In the genomic region with DNA sequence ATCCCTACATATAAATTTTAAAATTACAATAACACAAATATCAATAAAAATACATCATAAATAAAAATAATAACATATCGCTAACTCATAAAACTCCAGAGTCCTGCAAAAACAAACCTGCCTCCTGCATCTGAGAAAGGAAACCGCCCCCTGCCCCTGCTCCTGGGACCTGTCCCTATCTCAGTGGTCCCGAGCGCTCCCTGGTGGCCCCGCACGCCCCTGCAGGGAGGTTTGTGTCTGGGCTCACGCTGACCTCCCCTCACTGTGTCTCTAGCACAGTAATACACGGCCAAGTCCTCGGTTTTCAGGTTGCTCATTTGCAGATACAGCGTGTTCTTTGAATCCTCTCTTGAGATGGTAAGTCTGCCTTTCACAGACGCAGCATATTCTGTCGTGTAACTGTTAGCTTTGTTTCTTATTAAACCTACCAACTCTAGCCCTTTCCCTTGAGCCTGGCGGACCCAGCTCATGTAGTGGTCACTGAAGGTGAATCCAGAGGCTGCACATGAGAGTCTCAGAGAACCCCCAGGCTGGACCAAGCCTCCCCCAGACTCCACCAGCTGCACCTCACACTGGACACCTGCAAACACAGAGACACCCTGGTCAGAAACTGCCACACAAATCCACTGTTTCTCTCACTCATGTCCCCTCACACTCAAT, we compare ENCODE assay signal across 16 cellular contexts.
A peak's percentile ranks its signal among the peaks of the same experiment; 100 is the strongest.
DNase-seq lines count a peak whose midpoint lies in the region; ATAC-seq and TF ChIP-seq lines count a peak whose summit lies in the region.
"Had no signal": no experiment of that assay in that cellular context is flagged by ENCODE, and none has a peak within 500 bp of the region (broad histone marks: within the 10 kb centered on the region; RNA-seq: fewer than 3 reads in every experiment).

No MANE protein-coding gene starts in this region.

- H3K4me3 Mint-ChIP-seq in activated naive CD8-positive, alpha-beta T cell treated with anti-CD3 and anti-CD28 coated beads, Interleukin-2, amount 50 U/mL, for 24 hours: no peak overlapping the region

- H3K9me3 Mint-ChIP-seq in activated naive CD8-positive, alpha-beta T cell treated with anti-CD3 and anti-CD28 coated beads, Interleukin-2, amount 50 U/mL, for 24 hours: peaks cover 20% of the 10 kb centered on the region

- TF ChIP-seq CTCF in GM12873 (IDR thresholded peaks at IDR 0.05; ENCODE audit: insufficient read depth, low read depth, low read length, missing control alignments): peak; percentile 25

- H3K4me1 Mint-ChIP-seq in activated naive CD8-positive, alpha-beta T cell treated with anti-CD3 and anti-CD28 coated beads, Interleukin-2, amount 50 U/mL, for 24 hours: no peaks in the 10 kb centered on the region

- no peaks in the 10 kb centered on the region for H3K36me3 Mint-ChIP-seq in activated naive CD8-positive, alpha-beta T cell treated with anti-CD3 and anti-CD28 coated beads, Interleukin-2, amount 50 U/mL, for 24 hours (ENCODE audit: low read depth)

- H3K27ac Mint-ChIP-seq in activated naive CD8-positive, alpha-beta T cell treated with anti-CD3 and anti-CD28 coated beads, Interleukin-2, amount 50 U/mL, for 24 hours: no peak overlapping the region

- no peaks in the 10 kb centered on the region for H3K27me3 Mint-ChIP-seq in activated naive CD8-positive, alpha-beta T cell treated with anti-CD3 and anti-CD28 coated beads, Interleukin-2, amount 50 U/mL, for 24 hours

- DNase-seq in NCI-H1105 treated with DMSO at 0.1 percent for 48 hours (lab: John Stamatoyannopoulos, UW) (peak; percentile 0), NCI-H1105 (lab: John Stamatoyannopoulos, UW) (no peak), NCI-H2171 (lab: John Stamatoyannopoulos, UW) (peak; percentile 1), ureter (ENCODE audit: low spot score) (no peak), NOMO-1 treated with DMSO at 0.1 percent for 48 hours (lab: John Stamatoyannopoulos, UW; ENCODE audit: unreplicated experiment) (no peak)
- DNase-seq in activated naive CD8-positive, alpha-beta T cell treated with anti-CD3 and anti-CD28 coated beads, Interleukin-2, amount 50 U/mL, for 24 hours: peak; percentile 8
- DNase-seq: anterior cingulate cortex; DMS79 treated with DMSO at 0.1 percent for 48 hours; effector memory CD4-positive, alpha-beta T cell; gastrocnemius medialis; kidney; NCI-H1694 treated with DMSO at 0.1 percent for 48 hours; right cardiac atrium had no signal

- no peak for ATAC-seq in activated naive CD8-positive, alpha-beta T cell treated with anti-CD3 and anti-CD28 coated beads, Interleukin-2, amount 50 U/mL, for 24 hours
- no peak for ATAC-seq in HG02759 (IDR thresholded peaks at IDR 0.05; ENCODE audit: unreplicated experiment)
- ATAC-seq: A549, gastrocnemius medialis, right cardiac atrium had no signal

Comparison
In these comparisons a context has a peak if more than half of its experiments do, and no peak if none do; other contexts are left out.
1. DNase-seq: peak in NCI-H1105 treated with DMSO at 0.1 percent for 48 hours (single experiment), NCI-H2171 (single experiment) and activated naive CD8-positive, alpha-beta T cell treated with anti-CD3 and anti-CD28 coated beads, Interleukin-2, amount 50 U/mL, for 24 hours (single experiment); none in NCI-H1105 (single experiment), ureter (single experiment) and NOMO-1 treated with DMSO at 0.1 percent for 48 hours (single experiment).